In genomic region chr17:2401426-2402221, GRCh38 we compare ENCODE assay signal across 8 cellular contexts. TPM values are rescaled to one million over a fixed set of nuclear protein-coding genes. Genes with fewer than 3 reads are reported as not detected.
A peak's percentile ranks its signal among the peaks of the same experiment; 100 is the strongest.
DNase-seq lines count a peak whose midpoint lies in the region; ATAC-seq and TF ChIP-seq lines count a peak whose summit lies in the region.

No MANE protein-coding gene starts in this region.

- H3K4me2 ChIP-seq in GM23248 (ENCODE audit: unreplicated experiment) (peak overlapping the region; percentile 77), fibroblast of lung (ENCODE audit: extremely low read depth, insufficient read depth, low read length) (peak overlapping the region; percentile 53)

- peak overlapping the region; percentile 89 for H3K4me3 Mint-ChIP-seq in activated T-helper 2 cell treated with anti-CD3 and anti-CD28 coated beads, Interferon-gamma antibody, Interleukin-2, Interleukin-4, amounts not matched to agents 10 μg/mL and 5 μg/mL and 100 μg/mL, durations not matched to agents 14 hours and 24 hours and 36 hours (ENCODE audit: low read depth)
- H3K4me3 Mint-ChIP-seq in naive B cell: peak overlapping the region; percentile 91 to 99 (median 98)
- H3K4me3 Mint-ChIP-seq in stimulated activated effector memory CD8-positive, alpha-beta T cell treated with anti-CD3 and anti-CD28 coated beads, Interleukin-12 subunit alpha, Interleukin-12 subunit beta, amount 100 ng/mL, for 72 hours: peak overlapping the region; percentile 96

- 0 to 3% methylated on average over 44 to 72 of the region's 72 CpGs for WGBS in GM23248 (ENCODE audit: low coverage in 1 of 2, low lambda C conversion rate in 2 of 2, missing lambda C conversion rate in 2 of 2), 2 experiments

- H3K27me3 Mint-ChIP-seq in activated T-helper 2 cell treated with anti-CD3 and anti-CD28 coated beads, Interferon-gamma antibody, Interleukin-2, Interleukin-4, amounts not matched to agents 10 μg/mL and 5 μg/mL and 100 μg/mL, durations not matched to agents 14 hours and 24 hours and 36 hours (ENCODE audit: low read depth): no peaks in the 10 kb centered on the region
- no peaks in the 10 kb centered on the region for H3K27me3 Mint-ChIP-seq in naive B cell

- H3K9me3 Mint-ChIP-seq in activated T-helper 2 cell treated with anti-CD3 and anti-CD28 coated beads, Interferon-gamma antibody, Interleukin-2, Interleukin-4, amounts not matched to agents 10 μg/mL and 5 μg/mL and 100 μg/mL, durations not matched to agents 14 hours and 24 hours and 36 hours: no peaks in the 10 kb centered on the region
- H3K9me3 Mint-ChIP-seq in naive B cell: no peaks in the 10 kb centered on the region
- H3K9me3 Mint-ChIP-seq in stimulated activated effector memory CD8-positive, alpha-beta T cell treated with anti-CD3 and anti-CD28 coated beads, Interleukin-12 subunit alpha, Interleukin-12 subunit beta, amount 100 ng/mL, for 72 hours: no peaks in the 10 kb centered on the region

- H3K4me1 Mint-ChIP-seq in activated T-helper 2 cell treated with anti-CD3 and anti-CD28 coated beads, Interferon-gamma antibody, Interleukin-2, Interleukin-4, amounts not matched to agents 10 μg/mL and 5 μg/mL and 100 μg/mL, durations not matched to agents 14 hours and 24 hours and 36 hours (ENCODE audit: low read depth): peaks cover 44% of the 10 kb centered on the region
- peaks cover 38 to 51% (median 46%) of the 10 kb centered on the region in 3 donors for H3K4me1 Mint-ChIP-seq in naive B cell
- H3K4me1 Mint-ChIP-seq in stimulated activated effector memory CD8-positive, alpha-beta T cell treated with anti-CD3 and anti-CD28 coated beads, Interleukin-12 subunit alpha, Interleukin-12 subunit beta, amount 100 ng/mL, for 72 hours: peaks cover 64% of the 10 kb centered on the region

- H3K27me3 ChIP-seq in GM23248 (replicated peaks; ENCODE audit: insufficient read depth) (no peaks in the 10 kb centered on the region), fibroblast of lung (ENCODE audit: control insufficient read depth, insufficient read depth, low read length) (no peaks in the 10 kb centered on the region)

- peaks cover 10% of the 10 kb centered on the region for H3K36me3 Mint-ChIP-seq in activated T-helper 2 cell treated with anti-CD3 and anti-CD28 coated beads, Interferon-gamma antibody, Interleukin-2, Interleukin-4, amounts not matched to agents 10 μg/mL and 5 μg/mL and 100 μg/mL, durations not matched to agents 14 hours and 24 hours and 36 hours (ENCODE audit: low read depth)
- H3K36me3 Mint-ChIP-seq in naive B cell: no peaks in the 10 kb centered on the region
- H3K36me3 Mint-ChIP-seq in stimulated activated effector memory CD8-positive, alpha-beta T cell treated with anti-CD3 and anti-CD28 coated beads, Interleukin-12 subunit alpha, Interleukin-12 subunit beta, amount 100 ng/mL, for 72 hours: peaks cover 39% of the 10 kb centered on the region

- H3K27ac ChIP-seq in GM23248 (peak overlapping the region; percentile 99), fibroblast of lung (ENCODE audit: insufficient read depth, low read length) (peak overlapping the region; percentile 100)

- peaks cover 56% of the 10 kb centered on the region for H3F3A ChIP-seq in GM23248 (ENCODE audit: insufficient read depth)

- H3K9me3 ChIP-seq in GM23248 (ENCODE audit: low read depth) (no peaks in the 10 kb centered on the region), fibroblast of lung (ENCODE audit: control insufficient read depth, insufficient read depth, low read depth, low read length) (no peaks in the 10 kb centered on the region)

- in situ Hi-C loops in GM23248 (cut with MboI): no loop called here

- peaks cover 50% of the 10 kb centered on the region for H3K4me1 ChIP-seq in GM23248 (ENCODE audit: insufficient read depth)
- peaks cover 47% of the 10 kb centered on the region for H3K4me1 ChIP-seq in fibroblast of lung (ENCODE audit: control insufficient read depth, extremely low read depth, insufficient read depth, low read length)

- ATAC-seq in naive B cell (ENCODE audit: low read depth in 2 of 2): peak; percentile 53 to 58
- peak; percentile 74 for ATAC-seq in stimulated activated effector memory CD8-positive, alpha-beta T cell treated with anti-CD3 and anti-CD28 coated beads, Interleukin-12 subunit alpha, Interleukin-12 subunit beta, amount 100 ng/mL, for 72 hours

- H2AFZ ChIP-seq in GM23248 (peak overlapping the region; percentile 59; the same call in 1 of the 2 replicates), fibroblast of lung (ENCODE audit: low read length) (peak overlapping the region; percentile 26)

- H3K79me2 ChIP-seq in GM23248 (ENCODE audit: insufficient read depth) (peaks cover 32% of the 10 kb centered on the region), fibroblast of lung (ENCODE audit: control insufficient read depth, insufficient read depth, low read length) (peaks cover 22% of the 10 kb centered on the region)

- DNase-seq in DMS53 treated with DMSO at 0.1 percent for 48 hours (lab: John Stamatoyannopoulos, UW; ENCODE audit: unreplicated experiment) (peak; percentile 91), GM23248 (peak; percentile 99), LHCN-M2 (ENCODE audit: low read depth) (peak; percentile 99), RPMI7951 (ENCODE audit: low read depth) (peak; percentile 98), fibroblast of lung (ENCODE audit: low read depth in 2 of 2) (peak; percentile 100), naive B cell (peak; percentile 99)
- peak; percentile 99 for DNase-seq in activated T-helper 2 cell treated with anti-CD3 and anti-CD28 coated beads, Interferon-gamma antibody, Interleukin-2, Interleukin-4, amounts not matched to agents 10 μg/mL and 5 μg/mL and 100 μg/mL, durations not matched to agents 14 hours and 24 hours and 36 hours (ENCODE audit: low spot score)
- peak; percentile 93 to 99 for DNase-seq in stimulated activated effector memory CD8-positive, alpha-beta T cell treated with anti-CD3 and anti-CD28 coated beads, Interleukin-12 subunit alpha, Interleukin-12 subunit beta, amount 100 ng/mL, for 72 hours (ENCODE audit: low spot score in 2 of 2)

- H3K36me3 ChIP-seq in GM23248 (ENCODE audit: low read depth): no peaks in the 10 kb centered on the region
- no peaks in the 10 kb centered on the region for H3K36me3 ChIP-seq in fibroblast of lung (ENCODE audit: control insufficient read depth, insufficient read depth, low read length)

- H3K4me3 ChIP-seq in GM23248: peak overlapping the region; percentile 96
- peak overlapping the region; percentile 62 to 100 (median 85) for H3K4me3 ChIP-seq in fibroblast of lung (replicated peaks in 1 of 4; ENCODE audit: control extremely low read depth in 1 of 4, insufficient read depth in 1 of 4, low read depth in 3 of 4, low read length in 4 of 4)

- peak overlapping the region; percentile 97 for H3K27ac Mint-ChIP-seq in activated T-helper 2 cell treated with anti-CD3 and anti-CD28 coated beads, Interferon-gamma antibody, Interleukin-2, Interleukin-4, amounts not matched to agents 10 μg/mL and 5 μg/mL and 100 μg/mL, durations not matched to agents 14 hours and 24 hours and 36 hours
- peak overlapping the region; percentile 98 to 100 (median 100) for H3K27ac Mint-ChIP-seq in naive B cell
- H3K27ac Mint-ChIP-seq in stimulated activated effector memory CD8-positive, alpha-beta T cell treated with anti-CD3 and anti-CD28 coated beads, Interleukin-12 subunit alpha, Interleukin-12 subunit beta, amount 100 ng/mL, for 72 hours: peak overlapping the region; percentile 99

- no peak for TF ChIP-seq CTCF in fibroblast of lung (conservative IDR thresholded peaks at IDR 0.05 in 1 of 2, IDR thresholded peaks at IDR 0.05 in 1 of 2; ENCODE audit: low read depth in 1 of 2, low read length in 2 of 2)

- intact Hi-C loops in activated T-helper 2 cell treated with anti-CD3 and anti-CD28 coated beads, Interferon-gamma antibody, Interleukin-2, Interleukin-4, amounts not matched to agents 10 μg/mL and 5 μg/mL and 100 μg/mL, durations not matched to agents 14 hours and 24 hours and 36 hours (cut with micrococcal nuclease): loop anchor here (1.0 to 5.0 kb wide), 6 partner anchors 9 to 529 kb away; partner anchors contain the start of genes PAFAH1B1, SMG6 and SRR

- H4K20me1 ChIP-seq in GM23248 (ENCODE audit: insufficient read depth) (no peaks in the 10 kb centered on the region), fibroblast of lung (ENCODE audit: control insufficient read depth, extremely low read depth, insufficient read depth, low read length) (no peaks in the 10 kb centered on the region)

- H3K9me2 ChIP-seq in GM23248 (ENCODE audit: insufficient read depth): no peaks in the 10 kb centered on the region

- peak overlapping the region; percentile 100 for H3K9ac ChIP-seq in GM23248
- H3K9ac ChIP-seq in fibroblast of lung (ENCODE audit: insufficient read depth, low read length): peak overlapping the region; percentile 100

RNA-seq across cellular contexts. Expression of gene MNT, which starts 0.8 kb away (rescaled TPM):
- total RNA-seq in GM23248 (2014; rRNA removed; shearing (Covaris generic)): 3.7 and 6.2 TPM in 2 replicates
- polyA plus RNA-seq in GM23248 (2016; fragmentation: Nextera tagmentation; extraction: Ambion mirVana) (6.2 and 8.2 TPM in 2 replicates), fibroblast of lung (1.7 and 2.2 TPM in 2 replicates), naive B cell (ENCODE audit: low read depth in 6 of 6) (1 to 10 TPM in 2 of 6 donors, under 1 TPM in 4; 0.60 to 1.3 (median 0.90) TPM)
- total RNA-seq in LHCN-M2 (2014; rRNA removed) (6.3 and 6.8 TPM in 2 replicates), fibroblast of lung (4.9 and 8.4 TPM in 2 replicates)
- 7.8 TPM for polyA plus RNA-seq in LHCN-M2 (2012)
- total RNA-seq in RPMI7951 (2014; rRNA removed; shearing (Covaris generic)): 2.4 and 2.7 TPM in 2 replicates
- total RNA-seq in activated T-helper 2 cell treated with anti-CD3 and anti-CD28 coated beads, Interferon-gamma antibody, Interleukin-2, Interleukin-4, amounts not matched to agents 10 μg/mL and 5 μg/mL and 100 μg/mL, durations not matched to agents 14 hours and 24 hours and 36 hours: 28.1 and 30.4 TPM in 2 replicates
- polyA plus RNA-seq in fibroblast of lung (2012): 11.3 and 12.2 TPM in 2 replicates
- 15.8 and 17.1 TPM in 2 replicates for polyA minus RNA-seq in fibroblast of lung (ENCODE audit: low replicate concordance)

Comparison
In these comparisons a context has a peak if more than half of its experiments do, and no peak if none do; other contexts are left out.
1. Peak in every context shown above with its lines: DNase-seq, ATAC-seq, H3K4me3 ChIP-seq and H3K27ac ChIP-seq.